ENCODE assay signal across 9 cellular contexts in genomic region chr5:179759961-179760541, GRCh38. TPM values are rescaled to one million over a fixed set of nuclear protein-coding genes. Genes with fewer than 3 reads are reported as not detected.
DNase-seq lines count a peak whose midpoint lies in the region; FAIRE-seq and TF ChIP-seq lines count a peak whose summit lies in the region.
"Had no signal": no experiment of that assay in that cellular context is flagged by ENCODE, and none has a peak within 500 bp of the region (broad histone marks: within the 10 kb centered on the region; RNA-seq: fewer than 3 reads in every experiment).

No MANE protein-coding gene starts in this region.

- TF ChIP-seq POLR2A in esophagus squamous epithelium (IDR thresholded peaks at IDR 0.05), result no peak
- no peak for TF ChIP-seq POLR2A in lower leg skin (IDR thresholded peaks at IDR 0.05)

- TF ChIP-seq CTCF in right atrium auricular region (IDR thresholded peaks at IDR 0.05) (no peak), esophagus squamous epithelium (IDR thresholded peaks at IDR 0.05) (no peak), lower leg skin (IDR thresholded peaks at IDR 0.05) (no peak)

- H3K9me3 ChIP-seq in right atrium auricular region, result no peaks in the 10 kb centered on the region
- H3K9me3 ChIP-seq in small intestine (ENCODE audit: control insufficient read depth, low read depth), result no peaks in the 10 kb centered on the region
- H3K9me3 ChIP-seq in esophagus squamous epithelium, result no peaks in the 10 kb centered on the region

- H3K36me3 ChIP-seq in right atrium auricular region (peaks cover under 1% of the 10 kb centered on the region), small intestine (ENCODE audit: control insufficient read depth in 2 of 2, insufficient read depth in 2 of 2, low read length in 2 of 2) (no peaks in the 10 kb centered on the region), esophagus squamous epithelium (no peaks in the 10 kb centered on the region)

- H3K4me1 ChIP-seq in right atrium auricular region, result peaks cover 0 to 67% of the 10 kb centered on the region in 2 donors
- H3K4me1 ChIP-seq in small intestine (ENCODE audit: control insufficient read depth in 2 of 2, insufficient read depth in 1 of 2, low read depth in 1 of 2, low read length in 1 of 2), result peaks cover 12 to 18% of the 10 kb centered on the region in 2 donors
- H3K4me1 ChIP-seq in esophagus squamous epithelium, result peaks cover 27 to 57% (median 32%) of the 10 kb centered on the region in 3 donors

- no peak for FAIRE-seq in small intestine (lab: Jason Lieb, UNC)

- DNase-seq in cardiac septum (ENCODE audit: low spot score), result peak; percentile 65
- DNase-seq in right atrium auricular region (ENCODE audit: low spot score), result no peak
- peak; percentile 53 for DNase-seq in NCI-H345 (lab: John Stamatoyannopoulos, UW)
- DNase-seq in iPS-NIHi7 (ENCODE audit: extremely low spot score), result peak; percentile 10
- no peak for DNase-seq in small intestine
- no peak for DNase-seq in Kasumi-1 (lab: John Stamatoyannopoulos, UW)
- DNase-seq in esophagus squamous epithelium (lab: John Stamatoyannopoulos, UW), result no peak
- no peak for DNase-seq in lower leg skin (ENCODE audit: low spot score in 2 of 2)

- H3K27ac ChIP-seq in right atrium auricular region (peak overlapping the region in 1 of 2 donors; percentile 25), small intestine (ENCODE audit: low read depth in 1 of 2, low read length in 1 of 2) (no peak overlapping the region), esophagus squamous epithelium (no peak overlapping the region)
- H3K27ac ChIP-seq: KMS-11 had no signal

- H3K27me3 ChIP-seq in right atrium auricular region (no peaks in the 10 kb centered on the region), small intestine (ENCODE audit: control insufficient read depth in 2 of 2, insufficient read depth in 2 of 2, low read length in 2 of 2) (no peaks in the 10 kb centered on the region), esophagus squamous epithelium (no peaks in the 10 kb centered on the region)

- 80 to 94% (median 87%) methylated on average over 6 of the region's 6 CpGs for WGBS in small intestine, 3 donors
- WGBS in esophagus squamous epithelium, 2 donors, result 75% methylated on average over 6 of the region's 6 CpGs
- WGBS in lower leg skin, 2 donors, result 85 to 86% methylated on average over 6 of the region's 6 CpGs

- H3K4me3 ChIP-seq in right atrium auricular region (no peak overlapping the region), small intestine (ENCODE audit: low read depth in 1 of 2, low read length in 2 of 2) (no peak overlapping the region), esophagus squamous epithelium (no peak overlapping the region), lower leg skin (ENCODE audit: low read depth, poor library complexity, severe bottlenecking) (no peak overlapping the region)

- intact Hi-C loops in cardiac septum (cut with DNase I), result loop anchor here (5.0 kb wide), 1 partner anchor 698 kb away; the partner anchor contains the start of gene ZNF354C
- intact Hi-C loops in esophagus squamous epithelium (cut with DNase I), result no loop called here
- intact Hi-C loops in lower leg skin (cut with DNase I; ENCODE audit: low total_unique reads), result no loop called here

RNA-seq across cellular contexts. Expression of gene MAML1, which starts 27.4 kb away (rescaled TPM):
- total RNA-seq in cardiac septum (13.2 TPM), right atrium auricular region (10 to 100 TPM; 10.8 to 16.6 TPM), esophagus squamous epithelium (10 to 100 TPM; 16.6 to 29.0 (median 17.9) TPM), lower leg skin (10 to 100 TPM; 25.5 to 46.8 (median 31.5) TPM)
- 10 to 100 TPM in 1 of 3 donors, 1 to 10 TPM in 2; 6.2 to 13.6 (median 8.3) TPM for polyA plus RNA-seq in small intestine

RNA-seq across cellular contexts. Expression of gene LTC4S, which starts 33.7 kb away (rescaled TPM):
- total RNA-seq in cardiac septum (12.8 TPM), right atrium auricular region (10 to 100 TPM in 1 of 2 donors, 1 to 10 TPM in 1; 9.0 to 11.1 TPM), esophagus squamous epithelium (1 to 10 TPM in 3 of 4 donors, not detected in 1; 4.6 to 6.9 (median 4.7) TPM), lower leg skin (10 to 100 TPM in 2 of 4 donors, 1 to 10 TPM in 2; 3.5 to 14.8 (median 9.6) TPM)
- polyA plus RNA-seq in small intestine, result 1 to 10 TPM in 2 of 3 donors, not detected in 1; 5.4 to 6.7 TPM

RNA-seq across cellular contexts. Expression of gene MGAT4B, which starts 46.6 kb away (rescaled TPM):
- total RNA-seq in cardiac septum (160 TPM), right atrium auricular region (10 to 100 TPM; 71.7 to 77.1 TPM), esophagus squamous epithelium (100 to 1,000 TPM in 1 of 4 donors, 10 to 100 TPM in 3; 68.5 to 119 (median 87.7) TPM), lower leg skin (100 to 1,000 TPM in 2 of 4 donors, 10 to 100 TPM in 2; 86.3 to 113 (median 101) TPM)
- 100 to 1,000 TPM; 258 to 661 (median 544) TPM for polyA plus RNA-seq in small intestine

Comparison
In these comparisons a context has a peak if more than half of its experiments do, and no peak if none do; other contexts are left out.
1. DNase-seq: peak in cardiac septum (single experiment), NCI-H345 (single experiment) and iPS-NIHi7 (single experiment); none in right atrium auricular region (single experiment), small intestine (single experiment), Kasumi-1 (0 of 2), esophagus squamous epithelium (single experiment) and lower leg skin (0 of 2).